1 cellular context compared by ENCODE assay signal in the genomic region with DNA sequence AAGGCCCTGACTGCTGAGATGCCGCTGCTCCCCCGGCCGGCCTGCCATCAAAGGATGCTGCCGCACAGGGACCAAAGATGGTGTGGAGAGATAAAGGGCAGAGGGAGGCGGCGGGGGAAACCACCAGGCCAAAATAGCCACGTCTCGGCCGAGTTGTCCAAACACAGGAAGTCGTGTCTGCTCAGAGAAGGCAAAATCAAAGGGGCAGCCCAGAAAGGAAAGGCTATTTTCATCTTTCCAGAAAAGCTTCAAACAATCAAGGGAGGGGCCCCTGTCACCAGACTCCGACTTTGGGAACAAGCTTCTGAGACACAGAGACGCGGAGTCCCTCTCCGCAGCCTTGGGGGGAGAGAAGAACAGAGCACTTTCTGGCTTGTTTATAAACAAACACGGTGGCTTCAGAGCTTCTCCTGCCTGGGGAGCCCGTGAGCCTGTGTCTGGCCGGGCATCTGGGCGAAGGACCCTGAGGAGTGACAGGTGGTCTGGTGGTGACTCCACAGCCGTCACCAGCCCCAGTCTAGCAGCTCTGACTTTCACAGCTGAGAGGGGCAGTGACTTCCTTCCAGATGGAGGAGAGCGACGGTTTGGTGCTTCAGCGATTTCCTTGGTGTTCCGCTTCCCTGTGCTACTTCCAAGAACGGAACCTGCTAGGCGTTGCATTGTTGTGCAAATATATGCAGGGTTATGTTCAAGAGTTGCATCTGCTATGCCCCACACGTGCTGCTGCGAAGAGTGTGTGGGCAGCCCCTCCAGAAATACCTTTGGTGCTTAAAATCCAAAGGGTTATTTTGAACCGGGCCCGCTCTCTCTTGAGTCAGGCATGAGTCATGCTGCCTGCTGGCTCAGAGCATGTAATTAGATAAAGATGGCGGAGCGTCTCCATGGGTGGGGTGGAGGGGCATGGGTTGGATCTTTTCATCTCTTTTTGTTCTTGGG.
TF ChIP-seq lines count a peak whose summit lies in the region.

No MANE protein-coding gene starts in this region.

TF ChIP-seq in K562, 482 proteins besides CTCF, POLR2A, EP300 and RAD21 (continued from another document and continues in another):
- TF ChIP-seq, protein P1, sequence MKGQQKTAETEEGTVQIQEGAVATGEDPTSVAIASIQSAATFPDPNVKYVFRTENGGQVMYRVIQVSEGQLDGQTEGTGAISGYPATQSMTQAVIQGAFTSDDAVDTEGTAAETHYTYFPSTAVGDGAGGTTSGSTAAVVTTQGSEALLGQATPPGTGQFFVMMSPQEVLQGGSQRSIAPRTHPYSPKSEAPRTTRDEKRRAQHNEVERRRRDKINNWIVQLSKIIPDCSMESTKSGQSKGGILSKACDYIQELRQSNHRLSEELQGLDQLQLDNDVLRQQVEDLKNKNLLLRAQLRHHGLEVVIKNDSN (CRISPR knock-in tag; IDR thresholded peaks at IDR 0.05): no peak
- TF ChIP-seq MCM7 (IDR thresholded peaks at IDR 0.05): no peak
- TF ChIP-seq TBL1XR1 (IDR thresholded peaks at IDR 0.05; ENCODE audit: low read length in 2 of 2): no peak
- TF ChIP-seq FOXA1 (IDR thresholded peaks at IDR 0.05; ENCODE audit: borderline replicate concordance): no peak
- no peak for TF ChIP-seq ZNF696 (CRISPR knock-in tag; conservative IDR thresholded peaks at IDR 0.05)
- no peak for TF ChIP-seq BRD9 (IDR thresholded peaks at IDR 0.05; ENCODE audit: low read depth, partially characterized antibody)
- 0 out of 2 replicates have a peak, but pooled peaks have one; percentile 54 for TF ChIP-seq ZNF589 (CRISPR knock-in tag; IDR thresholded peaks at IDR 0.05; ENCODE audit: low read depth)
- TF ChIP-seq, protein P2, sequence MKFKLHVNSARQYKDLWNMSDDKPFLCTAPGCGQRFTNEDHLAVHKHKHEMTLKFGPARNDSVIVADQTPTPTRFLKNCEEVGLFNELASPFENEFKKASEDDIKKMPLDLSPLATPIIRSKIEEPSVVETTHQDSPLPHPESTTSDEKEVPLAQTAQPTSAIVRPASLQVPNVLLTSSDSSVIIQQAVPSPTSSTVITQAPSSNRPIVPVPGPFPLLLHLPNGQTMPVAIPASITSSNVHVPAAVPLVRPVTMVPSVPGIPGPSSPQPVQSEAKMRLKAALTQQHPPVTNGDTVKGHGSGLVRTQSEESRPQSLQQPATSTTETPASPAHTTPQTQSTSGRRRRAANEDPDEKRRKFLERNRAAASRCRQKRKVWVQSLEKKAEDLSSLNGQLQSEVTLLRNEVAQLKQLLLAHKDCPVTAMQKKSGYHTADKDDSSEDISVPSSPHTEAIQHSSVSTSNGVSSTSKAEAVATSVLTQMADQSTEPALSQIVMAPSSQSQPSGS (CRISPR knock-in tag; IDR thresholded peaks at IDR 0.05): no peak
- no peak for TF ChIP-seq ESRRA (IDR thresholded peaks at IDR 0.05; ENCODE audit: borderline replicate concordance, low read depth)
- TF ChIP-seq ZNF212 (CRISPR knock-in tag; IDR thresholded peaks at IDR 0.05): no peak
- TF ChIP-seq, protein P3, sequence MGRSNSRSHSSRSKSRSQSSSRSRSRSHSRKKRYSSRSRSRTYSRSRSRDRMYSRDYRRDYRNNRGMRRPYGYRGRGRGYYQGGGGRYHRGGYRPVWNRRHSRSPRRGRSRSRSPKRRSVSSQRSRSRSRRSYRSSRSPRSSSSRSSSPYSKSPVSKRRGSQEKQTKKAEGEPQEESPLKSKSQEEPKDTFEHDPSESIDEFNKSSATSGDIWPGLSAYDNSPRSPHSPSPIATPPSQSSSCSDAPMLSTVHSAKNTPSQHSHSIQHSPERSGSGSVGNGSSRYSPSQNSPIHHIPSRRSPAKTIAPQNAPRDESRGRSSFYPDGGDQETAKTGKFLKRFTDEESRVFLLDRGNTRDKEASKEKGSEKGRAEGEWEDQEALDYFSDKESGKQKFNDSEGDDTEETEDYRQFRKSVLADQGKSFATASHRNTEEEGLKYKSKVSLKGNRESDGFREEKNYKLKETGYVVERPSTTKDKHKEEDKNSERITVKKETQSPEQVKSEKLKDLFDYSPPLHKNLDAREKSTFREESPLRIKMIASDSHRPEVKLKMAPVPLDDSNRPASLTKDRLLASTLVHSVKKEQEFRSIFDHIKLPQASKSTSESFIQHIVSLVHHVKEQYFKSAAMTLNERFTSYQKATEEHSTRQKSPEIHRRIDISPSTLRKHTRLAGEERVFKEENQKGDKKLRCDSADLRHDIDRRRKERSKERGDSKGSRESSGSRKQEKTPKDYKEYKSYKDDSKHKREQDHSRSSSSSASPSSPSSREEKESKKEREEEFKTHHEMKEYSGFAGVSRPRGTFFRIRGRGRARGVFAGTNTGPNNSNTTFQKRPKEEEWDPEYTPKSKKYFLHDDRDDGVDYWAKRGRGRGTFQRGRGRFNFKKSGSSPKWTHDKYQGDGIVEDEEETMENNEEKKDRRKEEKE (IDR thresholded peaks at IDR 0.05; ENCODE audit: borderline replicate concordance in 1 of 2, control insufficient read depth in 1 of 2, low read depth in 2 of 2, low read length in 1 of 2): no peak
- TF ChIP-seq FOSL1 (tag; conservative IDR thresholded peaks at IDR 0.05): peak; percentile 97
- no peak for TF ChIP-seq TBP (optimal IDR thresholded peaks at IDR 0.05; ENCODE audit: low read depth, low read length)
- TF ChIP-seq ZFX (CRISPR knock-in tag; IDR thresholded peaks at IDR 0.05): no peak; the same call in 1 of the 2 replicates
- TF ChIP-seq, protein P4, sequence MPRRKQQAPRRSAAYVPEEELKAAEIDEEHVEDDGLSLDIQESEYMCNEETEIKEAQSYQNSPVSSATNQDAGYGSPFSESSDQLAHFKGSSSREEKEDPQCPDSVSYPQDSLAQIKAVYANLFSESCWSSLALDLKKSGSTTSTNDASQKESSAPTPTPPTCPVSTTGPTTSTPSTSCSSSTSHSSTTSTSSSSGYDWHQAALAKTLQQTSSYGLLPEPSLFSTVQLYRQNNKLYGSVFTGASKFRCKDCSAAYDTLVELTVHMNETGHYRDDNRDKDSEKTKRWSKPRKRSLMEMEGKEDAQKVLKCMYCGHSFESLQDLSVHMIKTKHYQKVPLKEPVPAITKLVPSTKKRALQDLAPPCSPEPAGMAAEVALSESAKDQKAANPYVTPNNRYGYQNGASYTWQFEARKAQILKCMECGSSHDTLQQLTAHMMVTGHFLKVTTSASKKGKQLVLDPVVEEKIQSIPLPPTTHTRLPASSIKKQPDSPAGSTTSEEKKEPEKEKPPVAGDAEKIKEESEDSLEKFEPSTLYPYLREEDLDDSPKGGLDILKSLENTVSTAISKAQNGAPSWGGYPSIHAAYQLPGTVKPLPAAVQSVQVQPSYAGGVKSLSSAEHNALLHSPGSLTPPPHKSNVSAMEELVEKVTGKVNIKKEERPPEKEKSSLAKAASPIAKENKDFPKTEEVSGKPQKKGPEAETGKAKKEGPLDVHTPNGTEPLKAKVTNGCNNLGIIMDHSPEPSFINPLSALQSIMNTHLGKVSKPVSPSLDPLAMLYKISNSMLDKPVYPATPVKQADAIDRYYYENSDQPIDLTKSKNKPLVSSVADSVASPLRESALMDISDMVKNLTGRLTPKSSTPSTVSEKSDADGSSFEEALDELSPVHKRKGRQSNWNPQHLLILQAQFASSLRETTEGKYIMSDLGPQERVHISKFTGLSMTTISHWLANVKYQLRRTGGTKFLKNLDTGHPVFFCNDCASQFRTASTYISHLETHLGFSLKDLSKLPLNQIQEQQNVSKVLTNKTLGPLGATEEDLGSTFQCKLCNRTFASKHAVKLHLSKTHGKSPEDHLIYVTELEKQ (CRISPR knock-in tag; IDR thresholded peaks at IDR 0.05): no peak
- TF ChIP-seq ARNT (IDR thresholded peaks at IDR 0.05): no peak
- TF ChIP-seq, protein P5, sequence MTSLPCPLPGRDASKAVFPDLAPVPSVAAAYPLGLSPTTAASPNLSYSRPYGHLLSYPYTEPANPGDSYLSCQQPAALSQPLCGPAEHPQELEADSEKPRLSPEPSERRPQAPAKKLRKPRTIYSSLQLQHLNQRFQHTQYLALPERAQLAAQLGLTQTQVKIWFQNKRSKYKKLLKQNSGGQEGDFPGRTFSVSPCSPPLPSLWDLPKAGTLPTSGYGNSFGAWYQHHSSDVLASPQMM (CRISPR knock-in tag; IDR thresholded peaks at IDR 0.05): no peak
- no peak for TF ChIP-seq SRSF3 (IDR thresholded peaks at IDR 0.05; ENCODE audit: insufficient read depth, low read length)
- no peak for TF ChIP-seq CC2D1A (IDR thresholded peaks at IDR 0.05)
- TF ChIP-seq ELF1 (tag; IDR thresholded peaks at IDR 0.05): no peak
- no peak for TF ChIP-seq ELF2 (CRISPR knock-in tag; IDR thresholded peaks at IDR 0.05)
- 0 out of 2 replicates have a peak, but pooled peaks have one; percentile 23 for TF ChIP-seq EGR1 (conservative IDR thresholded peaks at IDR 0.05)
- no peak for TF ChIP-seq KAT7 (CRISPR knock-in tag; IDR thresholded peaks at IDR 0.05; ENCODE audit: borderline replicate concordance)
- no peak for TF ChIP-seq SREBF1 (IDR thresholded peaks at IDR 0.05; ENCODE audit: borderline replicate concordance, low read depth, low read length)
- no peak for TF ChIP-seq MYC (IDR thresholded peaks at IDR 0.05; ENCODE audit: low read depth, low read length)
- no peak for TF ChIP-seq MYC (CRISPR knock-in tag; IDR thresholded peaks at IDR 0.05; ENCODE audit: borderline replicate concordance, low read depth)
- TF ChIP-seq, protein P6, sequence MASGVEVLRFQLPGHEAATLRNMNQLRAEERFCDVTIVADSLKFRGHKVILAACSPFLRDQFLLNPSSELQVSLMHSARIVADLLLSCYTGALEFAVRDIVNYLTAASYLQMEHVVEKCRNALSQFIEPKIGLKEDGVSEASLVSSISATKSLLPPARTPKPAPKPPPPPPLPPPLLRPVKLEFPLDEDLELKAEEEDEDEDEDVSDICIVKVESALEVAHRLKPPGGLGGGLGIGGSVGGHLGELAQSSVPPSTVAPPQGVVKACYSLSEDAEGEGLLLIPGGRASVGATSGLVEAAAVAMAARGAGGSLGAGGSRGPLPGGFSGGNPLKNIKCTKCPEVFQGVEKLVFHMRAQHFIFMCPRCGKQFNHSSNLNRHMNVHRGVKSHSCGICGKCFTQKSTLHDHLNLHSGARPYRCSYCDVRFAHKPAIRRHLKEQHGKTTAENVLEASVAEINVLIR (CRISPR knock-in tag; IDR thresholded peaks at IDR 0.05): no peak
- TF ChIP-seq NR4A1 (CRISPR knock-in tag; IDR thresholded peaks at IDR 0.05): no peak
- no peak for TF ChIP-seq NR4A1 (tag; IDR thresholded peaks at IDR 0.05)
- no peak for TF ChIP-seq NRF1 (conservative IDR thresholded peaks at IDR 0.05 in 1 of 2, IDR thresholded peaks at IDR 0.05 in 1 of 2)
- peak; percentile 41; the same call in 1 of the 2 replicates for TF ChIP-seq DPF2 (IDR thresholded peaks at IDR 0.05)
- no peak for TF ChIP-seq MTA1 (IDR thresholded peaks at IDR 0.05; ENCODE audit: borderline replicate concordance)
- TF ChIP-seq, protein P7, sequence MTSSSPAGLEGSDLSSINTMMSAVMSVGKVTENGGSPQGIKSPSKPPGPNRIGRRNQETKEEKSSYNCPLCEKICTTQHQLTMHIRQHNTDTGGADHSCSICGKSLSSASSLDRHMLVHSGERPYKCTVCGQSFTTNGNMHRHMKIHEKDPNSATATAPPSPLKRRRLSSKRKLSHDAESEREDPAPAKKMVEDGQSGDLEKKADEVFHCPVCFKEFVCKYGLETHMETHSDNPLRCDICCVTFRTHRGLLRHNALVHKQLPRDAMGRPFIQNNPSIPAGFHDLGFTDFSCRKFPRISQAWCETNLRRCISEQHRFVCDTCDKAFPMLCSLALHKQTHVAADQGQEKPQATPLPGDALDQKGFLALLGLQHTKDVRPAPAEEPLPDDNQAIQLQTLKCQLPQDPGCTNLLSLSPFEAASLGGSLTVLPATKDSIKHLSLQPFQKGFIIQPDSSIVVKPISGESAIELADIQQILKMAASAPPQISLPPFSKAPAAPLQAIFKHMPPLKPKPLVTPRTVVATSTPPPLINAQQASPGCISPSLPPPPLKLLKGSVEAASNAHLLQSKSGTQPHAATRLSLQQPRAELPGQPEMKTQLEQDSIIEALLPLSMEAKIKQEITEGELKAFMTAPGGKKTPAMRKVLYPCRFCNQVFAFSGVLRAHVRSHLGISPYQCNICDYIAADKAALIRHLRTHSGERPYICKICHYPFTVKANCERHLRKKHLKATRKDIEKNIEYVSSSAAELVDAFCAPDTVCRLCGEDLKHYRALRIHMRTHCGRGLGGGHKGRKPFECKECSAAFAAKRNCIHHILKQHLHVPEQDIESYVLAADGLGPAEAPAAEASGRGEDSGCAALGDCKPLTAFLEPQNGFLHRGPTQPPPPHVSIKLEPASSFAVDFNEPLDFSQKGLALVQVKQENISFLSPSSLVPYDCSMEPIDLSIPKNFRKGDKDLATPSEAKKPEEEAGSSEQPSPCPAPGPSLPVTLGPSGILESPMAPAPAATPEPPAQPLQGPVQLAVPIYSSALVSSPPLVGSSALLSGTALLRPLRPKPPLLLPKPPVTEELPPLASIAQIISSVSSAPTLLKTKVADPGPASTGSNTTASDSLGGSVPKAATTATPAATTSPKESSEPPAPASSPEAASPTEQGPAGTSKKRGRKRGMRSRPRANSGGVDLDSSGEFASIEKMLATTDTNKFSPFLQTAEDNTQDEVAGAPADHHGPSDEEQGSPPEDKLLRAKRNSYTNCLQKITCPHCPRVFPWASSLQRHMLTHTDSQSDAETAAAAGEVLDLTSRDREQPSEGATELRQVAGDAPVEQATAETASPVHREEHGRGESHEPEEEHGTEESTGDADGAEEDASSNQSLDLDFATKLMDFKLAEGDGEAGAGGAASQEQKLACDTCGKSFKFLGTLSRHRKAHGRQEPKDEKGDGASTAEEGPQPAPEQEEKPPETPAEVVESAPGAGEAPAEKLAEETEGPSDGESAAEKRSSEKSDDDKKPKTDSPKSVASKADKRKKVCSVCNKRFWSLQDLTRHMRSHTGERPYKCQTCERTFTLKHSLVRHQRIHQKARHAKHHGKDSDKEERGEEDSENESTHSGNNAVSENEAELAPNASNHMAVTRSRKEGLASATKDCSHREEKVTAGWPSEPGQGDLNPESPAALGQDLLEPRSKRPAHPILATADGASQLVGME (CRISPR knock-in tag; IDR thresholded peaks at IDR 0.05): peak; percentile 91; the same call in 1 of the 2 replicates
- no peak for TF ChIP-seq NFE2L1 (tag; IDR thresholded peaks at IDR 0.05; ENCODE audit: borderline replicate concordance, low read depth)
- no peak for TF ChIP-seq CREM (IDR thresholded peaks at IDR 0.05; ENCODE audit: low read depth)
- TF ChIP-seq POLR2B (IDR thresholded peaks at IDR 0.05; ENCODE audit: low read depth, partially characterized antibody): no peak
- TF ChIP-seq, protein P8, sequence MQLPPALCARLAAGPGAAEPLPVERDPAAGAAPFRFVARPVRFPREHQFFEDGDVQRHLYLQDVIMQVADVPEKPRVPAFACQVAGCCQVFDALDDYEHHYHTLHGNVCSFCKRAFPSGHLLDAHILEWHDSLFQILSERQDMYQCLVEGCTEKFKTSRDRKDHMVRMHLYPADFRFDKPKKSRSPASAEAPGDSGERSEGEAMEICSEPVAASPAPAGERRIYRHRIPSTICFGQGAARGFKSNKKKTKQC (CRISPR knock-in tag; IDR thresholded peaks at IDR 0.05): no peak
- TF ChIP-seq ZNF408 (CRISPR knock-in tag; IDR thresholded peaks at IDR 0.05; ENCODE audit: low read depth): no peak
- TF ChIP-seq SMC3 (conservative IDR thresholded peaks at IDR 0.05; ENCODE audit: insufficient read depth, low read depth, low read length): no peak
- no peak for TF ChIP-seq ZNF445 (CRISPR knock-in tag; IDR thresholded peaks at IDR 0.05; ENCODE audit: low read depth)
- peak; percentile 63; the same call in 1 of the 2 replicates for TF ChIP-seq SMARCA4 (IDR thresholded peaks at IDR 0.05)
- no peak for TF ChIP-seq ZNF174 (CRISPR knock-in tag; IDR thresholded peaks at IDR 0.05)
- TF ChIP-seq, protein P9, sequence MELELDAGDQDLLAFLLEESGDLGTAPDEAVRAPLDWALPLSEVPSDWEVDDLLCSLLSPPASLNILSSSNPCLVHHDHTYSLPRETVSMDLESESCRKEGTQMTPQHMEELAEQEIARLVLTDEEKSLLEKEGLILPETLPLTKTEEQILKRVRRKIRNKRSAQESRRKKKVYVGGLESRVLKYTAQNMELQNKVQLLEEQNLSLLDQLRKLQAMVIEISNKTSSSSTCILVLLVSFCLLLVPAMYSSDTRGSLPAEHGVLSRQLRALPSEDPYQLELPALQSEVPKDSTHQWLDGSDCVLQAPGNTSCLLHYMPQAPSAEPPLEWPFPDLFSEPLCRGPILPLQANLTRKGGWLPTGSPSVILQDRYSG (tag; conservative IDR thresholded peaks at IDR 0.05; ENCODE audit: low read depth): no peak
- no peak for TF ChIP-seq NFIC (IDR thresholded peaks at IDR 0.05)
- no peak for TF ChIP-seq DNMT1 (IDR thresholded peaks at IDR 0.05)
